Comparison of ENCODE assay signal across 18 cellular contexts in genomic region chr5:154053468-154053867, GRCh38. TPM values are rescaled to one million over a fixed set of nuclear protein-coding genes. Genes with fewer than 3 reads are reported as not detected.
DNase-seq lines count a peak whose midpoint lies in the region; ATAC-seq and TF ChIP-seq lines count a peak whose summit lies in the region.
"Had no signal": no experiment of that assay in that cellular context is flagged by ENCODE, and none has a peak within 500 bp of the region (broad histone marks: within the 10 kb centered on the region; RNA-seq: fewer than 3 reads in every experiment).

No MANE protein-coding gene starts in this region.

- CTCF ChIA-PET in MCF 10A (lab: Yijun Ruan, JAX), result interaction anchor here (1.2 to 9.3 kb wide), 4 partner anchors 9 to 468 kb away, joined by 3 to 53 read pairs (median 6); no protein-coding TSS in a partner anchor

- H3K4me1 Mint-ChIP-seq in MCF 10A (ENCODE audit: insufficient read depth, unreplicated experiment) (peaks cover 7% of the 10 kb centered on the region), mesothelial cell of epicardium (peaks cover 2% of the 10 kb centered on the region)

- TF ChIP-seq POLR2A in breast epithelium (IDR thresholded peaks at IDR 0.05), result no peak
- no peak for TF ChIP-seq POLR2A in ovary (IDR thresholded peaks at IDR 0.05)

- no peak for TF ChIP-seq EP300 in ovary (IDR thresholded peaks at IDR 0.05)

- POLR2A ChIA-PET in MCF 10A (lab: Yijun Ruan, JAX), result interaction anchor here (1.5 to 2.2 kb wide), 3 partner anchors 10 to 15 kb away, joined by 4 to 8 read pairs (median 4); partner anchors contain the start of genes FAM114A2 and MFAP3

- H3K27me3 ChIP-seq in breast epithelium (no peaks in the 10 kb centered on the region), ovary (no peaks in the 10 kb centered on the region)
- H3K27me3 ChIP-seq: BLaER1 had no signal

- H3K36me3 Mint-ChIP-seq in MCF 10A (ENCODE audit: insufficient read depth, unreplicated experiment) (peaks cover 65% of the 10 kb centered on the region), mesothelial cell of epicardium (peaks cover 22% of the 10 kb centered on the region)

- no peaks in the 10 kb centered on the region for H3K9me3 Mint-ChIP-seq in MCF 10A (ENCODE audit: unreplicated experiment)
- H3K9me3 Mint-ChIP-seq in mesothelial cell of epicardium, result no peaks in the 10 kb centered on the region
- H3K9me3 Mint-ChIP-seq: CD14-positive monocyte; CD8-positive, alpha-beta T cell had no signal

- no peak overlapping the region for H3K27ac Mint-ChIP-seq in MCF 10A (ENCODE audit: low read depth, unreplicated experiment)
- H3K27ac Mint-ChIP-seq in mesothelial cell of epicardium, result no peak overlapping the region
- H3K27ac Mint-ChIP-seq: CD8-positive, alpha-beta T cell had no signal

- no peaks in the 10 kb centered on the region for H3K9me3 ChIP-seq in breast epithelium
- H3K9me3 ChIP-seq in ovary, result no peaks in the 10 kb centered on the region
- H3K9me3 ChIP-seq: A549, BLaER1, HAP-1 had no signal

- intact Hi-C loops in MCF 10A (cut with micrococcal nuclease), result no loop called here
- intact Hi-C loops in breast epithelium (cut with DNase I; ENCODE audit: low total_unique reads), result no loop called here
- intact Hi-C loops in ovary (cut with DNase I), result no loop called here

- 87 to 92% (median 89%) methylated on average over 4 of the region's 4 CpGs for WGBS in ovary, 3 donors

- TF ChIP-seq CTCF in MCF 10A (IDR thresholded peaks at IDR 0.05; ENCODE audit: unreplicated experiment) (no peak), breast epithelium (IDR thresholded peaks at IDR 0.05) (no peak), VCaP (conservative IDR thresholded peaks at IDR 0.05) (no peak), mesothelial cell of epicardium (IDR thresholded peaks at IDR 0.05; ENCODE audit: unreplicated experiment) (no peak), ovary (IDR thresholded peaks at IDR 0.05) (no peak)

- H3K4me3 ChIP-seq in breast epithelium (no peak overlapping the region), ovary (no peak overlapping the region)
- H3K4me3 ChIP-seq: A549, BLaER1, GM23248, HAP-1 had no signal

- DNase-seq in activated CD4-positive, CD25-positive, alpha-beta regulatory T cell (lab: John Stamatoyannopoulos, UW), result no peak
- DNase-seq in MCF 10A (ENCODE audit: unreplicated experiment) (no peak), breast epithelium (ENCODE audit: low spot score in 2 of 2) (no peak), mesothelial cell of epicardium (ENCODE audit: low spot score in 2 of 2, unreplicated experiment in 2 of 2) (no peak), ovary (no peak), dermis blood vessel endothelial cell (no peak)
- DNase-seq: Calu3; CD8-positive, alpha-beta T cell; DMS79 treated with DMSO at 0.1 percent for 48 hours; GM23248 had no signal

- H3K4me1 ChIP-seq in breast epithelium (no peaks in the 10 kb centered on the region), ovary (ENCODE audit: insufficient read depth) (no peaks in the 10 kb centered on the region)
- H3K4me1 ChIP-seq: A549 had no signal

- ATAC-seq in activated CD4-positive, CD25-positive, alpha-beta regulatory T cell treated with anti-CD3 and anti-CD28 coated beads, Interleukin-2, amount 50 U/mL, for 24 hours, result peak; percentile 48 to 83
- ATAC-seq: A549; CD8-positive, alpha-beta T cell had no signal

- H3K27ac ChIP-seq in breast epithelium (no peak overlapping the region), VCaP (peak overlapping the region; percentile 91), ovary (no peak overlapping the region)
- H3K27ac ChIP-seq: 22Rv1, A549, BLaER1, GM23248, HL-60 had no signal

- H3K36me3 ChIP-seq in breast epithelium (no peaks in the 10 kb centered on the region), ovary (no peaks in the 10 kb centered on the region)

- H3K27me3 Mint-ChIP-seq in MCF 10A (ENCODE audit: insufficient read depth, unreplicated experiment) (no peaks in the 10 kb centered on the region), mesothelial cell of epicardium (ENCODE audit: low read depth) (no peaks in the 10 kb centered on the region)

- H3K4me3 Mint-ChIP-seq in MCF 10A (ENCODE audit: unreplicated experiment) (no peak overlapping the region), mesothelial cell of epicardium (no peak overlapping the region)
- H3K4me3 Mint-ChIP-seq: CD14-positive monocyte; CD8-positive, alpha-beta T cell had no signal

- BruUV-seq in MCF 10A (replicated peaks; lab: Mats Ljungman, UMichigan), result TSS peak; percentile 1

RNA-seq across cellular contexts. Expression of gene MFAP3, which starts 14.7 kb away (rescaled TPM):
- total RNA-seq in MCF 10A (2022) (48.8 and 56.0 TPM in 2 replicates), breast epithelium (10 to 100 TPM; 39.3 to 47.9 (median 43.0) TPM), mesothelial cell of epicardium (41.5 to 42.2 TPM (median 41.5 TPM) in 3 replicates), ovary (10 to 100 TPM; 15.9 to 33.2 (median 25.0) TPM), dermis blood vessel endothelial cell (119 and 145 TPM in 2 replicates)
- polyA plus RNA-seq in ovary, result 10 to 100 TPM in 1 of 2 donors, 1 to 10 TPM in 1; 9.1 to 23.2 TPM

RNA-seq across cellular contexts. Expression of gene FAM114A2, which starts 14.8 kb away (rescaled TPM):
- total RNA-seq in MCF 10A (2022) (48.8 and 76.3 TPM in 2 replicates), breast epithelium (10 to 100 TPM; 21.6 to 32.1 (median 22.0) TPM), mesothelial cell of epicardium (27.6 to 29.2 TPM (median 28.3 TPM) in 3 replicates), ovary (10 to 100 TPM; 11.0 to 63.3 (median 41.5) TPM), dermis blood vessel endothelial cell (45.5 and 49.9 TPM in 2 replicates)
- polyA plus RNA-seq in ovary, result 10 to 100 TPM in 1 of 2 donors, 1 to 10 TPM in 1; 9.6 to 15.9 TPM
